ENCODE assay signal across 10 cellular contexts in the genomic region with DNA sequence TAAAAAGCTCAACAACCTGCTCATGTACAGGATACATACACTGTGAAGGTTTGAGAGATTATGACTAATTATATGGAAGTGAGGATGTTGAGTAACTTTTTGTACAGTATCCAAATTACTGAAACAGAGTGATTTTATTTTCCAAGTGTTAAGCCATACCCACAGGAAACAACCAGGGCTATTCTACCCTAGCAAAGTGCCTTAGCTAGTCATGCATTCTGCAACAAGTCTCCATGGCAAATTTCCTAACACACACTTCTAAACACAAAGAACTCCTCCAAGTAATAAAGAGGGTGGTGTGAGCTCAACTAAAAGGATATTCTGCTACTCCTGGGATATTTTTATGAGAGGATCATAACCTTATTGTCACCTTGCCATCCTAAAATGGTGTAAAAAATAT. TPM values are rescaled to one million over a fixed set of nuclear protein-coding genes. Genes with fewer than 3 reads are reported as not detected.
DNase-seq lines count a peak whose midpoint lies in the region; ATAC-seq, FAIRE-seq and TF ChIP-seq lines count a peak whose summit lies in the region.
"Had no signal": no experiment of that assay in that cellular context is flagged by ENCODE, and none has a peak within 500 bp of the region (broad histone marks: within the 10 kb centered on the region; RNA-seq: fewer than 3 reads in every experiment).

No MANE protein-coding gene starts in this region.

- CTCF ChIA-PET in OCI-LY7 (lab: Charles Lee; ENCODE audit: unreplicated experiment) = no interaction called here

- peaks cover 50% of the 10 kb centered on the region for H3K4me1 ChIP-seq in cardiac muscle cell (ENCODE audit: low read depth)
- peaks cover 0 to 70% (median 40%) of the 10 kb centered on the region in 12 donors for H3K4me1 ChIP-seq in heart left ventricle
- peaks cover 12 to 16% of the 10 kb centered on the region in 2 donors for H3K4me1 ChIP-seq in kidney (ENCODE audit: control insufficient read depth in 1 of 2, insufficient read depth in 1 of 2, low read depth in 1 of 2, low read length in 2 of 2)
- H3K4me1 ChIP-seq in gastrocnemius medialis = peaks cover 36 to 51% of the 10 kb centered on the region in 2 donors
- H3K4me1 ChIP-seq in OCI-LY7 (ENCODE audit: insufficient read depth, low read length, poor library complexity, severe bottlenecking) = no peaks in the 10 kb centered on the region

- peak overlapping the region; percentile 85 for H3K4me3 ChIP-seq in cardiac muscle cell
- H3K4me3 ChIP-seq in heart left ventricle = peak overlapping the region in 4 of 12 donors; percentile 73 to 96 (median 80)
- no peak overlapping the region for H3K4me3 ChIP-seq in brain microvascular endothelial cell (ENCODE audit: low read depth, low read length)
- peak overlapping the region; percentile 69 to 79 for H3K4me3 ChIP-seq in kidney (ENCODE audit: low read length in 2 of 2)
- H3K4me3 ChIP-seq in gastrocnemius medialis = no peak overlapping the region
- no peak overlapping the region for H3K4me3 ChIP-seq in OCI-LY7 (ENCODE audit: low read depth, low read length, poor library complexity, severe bottlenecking)

- POLR2A ChIA-PET in OCI-LY7 (lab: Charles Lee) = interaction anchor here (0.5 kb wide), 1 partner anchor 14 kb away, joined by 5 read pairs; no protein-coding TSS in a partner anchor

- no peak for TF ChIP-seq POLR2A in heart left ventricle (IDR thresholded peaks at IDR 0.05)
- TF ChIP-seq POLR2A in gastrocnemius medialis (IDR thresholded peaks at IDR 0.05) = no peak

- H3K9me2 ChIP-seq in OCI-LY7 (ENCODE audit: insufficient read depth, low read length) = no peaks in the 10 kb centered on the region

- in situ Hi-C loops in brain microvascular endothelial cell (cut with HindIII; ENCODE audit: low pct_ligation_motif_present, low sequenced_read_pairs) (no loop called here), gastrocnemius medialis (cut with MboI; ENCODE audit: low sequenced_read_pairs in 4 of 4) (no loop called here)

- no peak for FAIRE-seq in kidney (lab: Jason Lieb, UNC)

- H3K27ac ChIP-seq in cardiac muscle cell (no peak overlapping the region), heart left ventricle (peak overlapping the region in 4 of 12 donors; percentile 3 to 48 (median 18)), brain microvascular endothelial cell (peak overlapping the region; percentile 46), kidney (ENCODE audit: low read depth in 2 of 2, low read length in 2 of 2) (peak overlapping the region; percentile 82 to 84), gastrocnemius medialis (peak overlapping the region in 1 of 4 donors; percentile 70), OCI-LY7 (ENCODE audit: low read depth, low read length, poor library complexity, severe bottlenecking) (no peak overlapping the region)
- H3K27ac ChIP-seq: C4-2B had no signal

- intact Hi-C loops in heart left ventricle (cut with DNase I) = loop anchor here in 2 of 10 donors (5.0 kb wide), 2 partner anchors 81 to 106 kb away; a partner anchor contains a TSS
- intact Hi-C loops in kidney (cut with DNase I) = no loop called here
- intact Hi-C loops in gastrocnemius medialis (cut with DNase I; ENCODE audit: low total_unique reads) = loop anchor here (2.0 kb wide), 1 partner anchor 45 kb away; no protein-coding TSS in a partner anchor
- intact Hi-C loops in OCI-LY7 (cut with micrococcal nuclease; ENCODE audit: unreplicated experiment) = no loop called here

- H3K4me2 ChIP-seq in OCI-LY7 (ENCODE audit: low read length) = no peak overlapping the region

- ATAC-seq in heart left ventricle (no peak), GM21381 (IDR thresholded peaks at IDR 0.05; ENCODE audit: unreplicated experiment) (no peak), gastrocnemius medialis (no peak)

- no peak for TF ChIP-seq CTCF in cardiac muscle cell (IDR thresholded peaks at IDR 0.05; ENCODE audit: low read depth, low read length)
- TF ChIP-seq CTCF in heart left ventricle (IDR thresholded peaks at IDR 0.05) = no peak
- TF ChIP-seq CTCF in brain microvascular endothelial cell (IDR thresholded peaks at IDR 0.05; ENCODE audit: low read depth, low read length, missing control alignments) = no peak
- TF ChIP-seq CTCF in kidney (IDR thresholded peaks at IDR 0.05; ENCODE audit: borderline replicate concordance, extremely low read depth, insufficient read depth) = no peak
- no peak for TF ChIP-seq CTCF in gastrocnemius medialis (IDR thresholded peaks at IDR 0.05 in 4 of 5, conservative IDR thresholded peaks at IDR 0.05 in 1 of 5)
- no peak for TF ChIP-seq CTCF in OCI-LY7 (conservative IDR thresholded peaks at IDR 0.05; ENCODE audit: low read length)

- H3K9ac ChIP-seq in kidney (ENCODE audit: low read length in 2 of 2) = peak overlapping the region in 1 of 2 donors; percentile 36

- BruUV-seq in OCI-LY7 (replicated peaks; lab: Mats Ljungman, UMichigan) = no TSS peak

- H4K20me1 ChIP-seq in OCI-LY7 (ENCODE audit: insufficient read depth, low read length) = no peaks in the 10 kb centered on the region

- no peaks in the 10 kb centered on the region for H3K36me3 ChIP-seq in cardiac muscle cell
- H3K36me3 ChIP-seq in heart left ventricle = no peaks in the 10 kb centered on the region
- no peaks in the 10 kb centered on the region for H3K36me3 ChIP-seq in brain microvascular endothelial cell (replicated peaks)
- H3K36me3 ChIP-seq in kidney (ENCODE audit: control insufficient read depth in 1 of 2, insufficient read depth in 2 of 2, low read length in 2 of 2) = no peaks in the 10 kb centered on the region
- no peaks in the 10 kb centered on the region for H3K36me3 ChIP-seq in gastrocnemius medialis
- H3K36me3 ChIP-seq in OCI-LY7 (ENCODE audit: insufficient read depth, low read length) = no peaks in the 10 kb centered on the region

- no peaks in the 10 kb centered on the region for H3K27me3 ChIP-seq in cardiac muscle cell
- H3K27me3 ChIP-seq in heart left ventricle = no peaks in the 10 kb centered on the region
- no peaks in the 10 kb centered on the region for H3K27me3 ChIP-seq in brain microvascular endothelial cell (replicated peaks)
- H3K27me3 ChIP-seq in gastrocnemius medialis = no peaks in the 10 kb centered on the region

- no peaks in the 10 kb centered on the region for H3K79me2 ChIP-seq in OCI-LY7 (ENCODE audit: insufficient read depth, low read depth, low read length)

- DNase-seq in cardiac muscle cell (ENCODE audit: low read depth in 1 of 2, low spot score in 1 of 2) (peak in 1 of 2 donors; percentile 94), heart left ventricle (no peak), brain microvascular endothelial cell (no peak), kidney (no peak), NCI-H524 (lab: John Stamatoyannopoulos, UW) (no peak), gastrocnemius medialis (no peak), OCI-LY7 (ENCODE audit: low spot score) (no peak)
- DNase-seq: activated gamma-delta T cell treated with Interleukin-2 at 50 U/mL for 16 hours had no signal

- no peak overlapping the region for H2AFZ ChIP-seq in OCI-LY7 (ENCODE audit: low read length)

- H3K9me3 ChIP-seq in cardiac muscle cell (ENCODE audit: low read depth) = no peaks in the 10 kb centered on the region
- H3K9me3 ChIP-seq in heart left ventricle = no peaks in the 10 kb centered on the region
- no peaks in the 10 kb centered on the region for H3K9me3 ChIP-seq in kidney (ENCODE audit: control insufficient read depth in 1 of 2, low read length in 2 of 2)
- no peaks in the 10 kb centered on the region for H3K9me3 ChIP-seq in gastrocnemius medialis
- no peaks in the 10 kb centered on the region for H3K9me3 ChIP-seq in OCI-LY7 (ENCODE audit: low read length)

RNA-seq across cellular contexts. Expression of a gene that starts 4.4 kb away (rescaled TPM):
- total RNA-seq in cardiac muscle cell (84.2 and 89.3 TPM in 2 replicates), heart left ventricle (10 to 100 TPM; 15.5 to 39.1 (median 28.8) TPM), kidney (109 TPM), gastrocnemius medialis (10 to 100 TPM in 3 of 4 donors, 1 to 10 TPM in 1; 5.5 to 37.6 (median 11.8) TPM), OCI-LY7 (2022) (0.06 TPM in 1 of 2 replicates, not detected in the other)
- polyA plus RNA-seq in cardiac muscle cell (52.4 and 66.1 TPM in 2 replicates), heart left ventricle (10 to 100 TPM in 1 of 2 donors, 1 to 10 TPM in 1; 7.4 to 12.3 TPM), kidney (ENCODE audit: insufficient read depth, low read depth, low replicate concordance) (22.7 TPM)
- 1.2 TPM in 1 of 2 replicates, not detected in the other for total RNA-seq in OCI-LY7 (2014; rRNA removed; shearing (Covaris generic))

RNA-seq across cellular contexts. Expression of a gene that starts 38.4 kb away (rescaled TPM):
- total RNA-seq in cardiac muscle cell = 13.6 and 18.8 TPM in 2 replicates
- 13.1 and 30.1 TPM in 2 replicates for polyA plus RNA-seq in cardiac muscle cell
- total RNA-seq in heart left ventricle = 10 to 100 TPM; 13.2 to 24.1 (median 16.6) TPM
- polyA plus RNA-seq in heart left ventricle = 1 to 10 TPM; 5.0 to 5.6 TPM
- total RNA-seq in kidney = 37.8 TPM
- 9.1 TPM for polyA plus RNA-seq in kidney (ENCODE audit: insufficient read depth, low read depth, low replicate concordance)
- total RNA-seq in gastrocnemius medialis = 10 to 100 TPM; 10.6 to 22.8 (median 13.8) TPM
- total RNA-seq in OCI-LY7 (2014; rRNA removed; shearing (Covaris generic)) = 19.7 and 22.7 TPM in 2 replicates
- 31.6 and 34.6 TPM in 2 replicates for total RNA-seq in OCI-LY7 (2022)

Comparison
In these comparisons a context has a peak if more than half of its experiments do, and no peak if none do; other contexts are left out.
1. H3K27ac ChIP-seq: peak in brain microvascular endothelial cell (single experiment) and kidney (2 of 2); none in cardiac muscle cell (single experiment) and OCI-LY7 (single experiment).
2. H3K4me3 ChIP-seq: peak in cardiac muscle cell (single experiment) and kidney (2 of 2); none in brain microvascular endothelial cell (single experiment), gastrocnemius medialis (0 of 4) and OCI-LY7 (single experiment).